In genomic region chr6:34358389-34358906, GRCh38 we compare ENCODE assay signal across 11 cellular contexts. TPM values are rescaled to one million over a fixed set of nuclear protein-coding genes. Genes with fewer than 3 reads are reported as not detected.
DNase-seq lines count a peak whose midpoint lies in the region; TF ChIP-seq lines count a peak whose summit lies in the region.
"Had no signal": no experiment of that assay in that cellular context is flagged by ENCODE, and none has a peak within 500 bp of the region (broad histone marks: within the 10 kb centered on the region; RNA-seq: fewer than 3 reads in every experiment).

No MANE protein-coding gene starts in this region.

- H3K36me3 ChIP-seq in SK-N-SH (replicated peaks in 1 of 2; ENCODE audit: control insufficient read depth in 1 of 2, insufficient read depth in 2 of 2, low read length in 1 of 2): no peaks in the 10 kb centered on the region
- H3K36me3 ChIP-seq in hepatocyte (replicated peaks; ENCODE audit: insufficient read depth, low read depth): no peaks in the 10 kb centered on the region
- H3K36me3 ChIP-seq: heart right ventricle, neural progenitor cell, WERI-Rb-1 had no signal

- CTCF ChIA-PET in SK-N-SH (lab: Yijun Ruan, JAX): no interaction called here
- CTCF ChIA-PET in GM10248 (lab: Yijun Ruan, JAX): interaction anchor here (1.3 to 2.1 kb wide), 3 partner anchors 10 to 20 kb away, joined by 3 to 5 read pairs (median 4); no protein-coding TSS in a partner anchor

- 0 out of 4 replicates have a peak, but pooled peaks of 1 of the 2 experiments have one; percentile 17 for TF ChIP-seq EP300 in SK-N-SH (IDR thresholded peaks at IDR 0.05; ENCODE audit: borderline replicate concordance in 1 of 2, low read depth in 1 of 2, low read length in 1 of 2)

- TF ChIP-seq CTCF in LNCaP clone FGC (IDR thresholded peaks at IDR 0.05; ENCODE audit: control insufficient read depth, extremely low read depth, insufficient read depth) (no peak), SK-N-SH (IDR thresholded peaks at IDR 0.05) (no peak), hepatocyte (IDR thresholded peaks at IDR 0.05; ENCODE audit: poor library complexity) (no peak), GM10248 (IDR thresholded peaks at IDR 0.05; ENCODE audit: control extremely low read depth, extremely low read depth, low read depth, missing control alignments) (no peak)

- no peak overlapping the region for H2AFZ ChIP-seq in SK-N-SH (ENCODE audit: low read depth)
- no peak overlapping the region for H2AFZ ChIP-seq in hepatocyte
- H2AFZ ChIP-seq: neural progenitor cell had no signal

- H3K4me1 ChIP-seq in SK-N-SH (ENCODE audit: control insufficient read depth in 1 of 2, insufficient read depth in 2 of 2, low read depth in 1 of 2, low read length in 1 of 2) (peaks cover 0 to 29% of the 10 kb centered on the region in 2 experiments; a peak in 1 of 4 replicates), hepatocyte (ENCODE audit: insufficient read depth) (peaks cover 19% of the 10 kb centered on the region)

- peak overlapping the region in 1 of 2 experiments; percentile 95; a peak in 1 of 4 replicates for H3K27ac ChIP-seq in SK-N-SH (ENCODE audit: low read depth in 2 of 2, low read length in 1 of 2)
- H3K27ac ChIP-seq in hepatocyte: peak overlapping the region; percentile 2
- H3K27ac ChIP-seq: heart right ventricle, neural progenitor cell, WERI-Rb-1 had no signal

- H3K4me3 ChIP-seq in LNCaP clone FGC (ENCODE audit: low read depth, low read length) (no peak overlapping the region), SK-N-SH (ENCODE audit: low read depth in 2 of 2, low read length in 1 of 2) (no peak overlapping the region), hepatocyte (no peak overlapping the region)
- H3K4me3 ChIP-seq: heart right ventricle, neural progenitor cell had no signal

- H3K9me2 ChIP-seq in SK-N-SH (no peaks in the 10 kb centered on the region), hepatocyte (replicated peaks; ENCODE audit: insufficient read depth) (no peaks in the 10 kb centered on the region)

- H4K20me1 ChIP-seq in SK-N-SH (ENCODE audit: insufficient read depth): peaks cover 72% of the 10 kb centered on the region
- H4K20me1 ChIP-seq in hepatocyte (ENCODE audit: insufficient read depth, poor library complexity, severe bottlenecking): peaks cover 27% of the 10 kb centered on the region

- DNase-seq in D341Med (ENCODE audit: low spot score): peak; percentile 50
- DNase-seq in LNCaP clone FGC (ENCODE audit: low read depth): peak; percentile 27
- DNase-seq in SK-N-SH: peak; percentile 52
- DNase-seq in hepatocyte (ENCODE audit: low spot score): peak; percentile 46
- DNase-seq in GM10248 (ENCODE audit: extremely low spot score): no peak
- DNase-seq in DMS53 treated with DMSO at 0.1 percent for 48 hours (lab: John Stamatoyannopoulos, UW; ENCODE audit: unreplicated experiment): no peak
- no peak for DNase-seq in activated CD4-positive, alpha-beta T cell treated with anti-CD3 and anti-CD28 coated beads for 48 hours
- no peak for DNase-seq in activated CD4-positive, alpha-beta T cell treated with anti-CD3 and anti-CD28 coated beads, Interleukin-2, amount 50 U/mL, for 1 hour
- DNase-seq: heart right ventricle, WERI-Rb-1 had no signal

- H3K4me2 ChIP-seq in SK-N-SH: peak overlapping the region; percentile 70; the same call in 1 of the 2 replicates
- H3K4me2 ChIP-seq in hepatocyte: peak overlapping the region; percentile 48
- H3K4me2 ChIP-seq: neural progenitor cell had no signal

- no peaks in the 10 kb centered on the region for H3K9me3 ChIP-seq in SK-N-SH
- H3K9me3 ChIP-seq in hepatocyte (ENCODE audit: low read depth): no peaks in the 10 kb centered on the region
- H3K9me3 ChIP-seq: heart right ventricle had no signal

- POLR2A ChIA-PET in SK-N-SH (lab: Yijun Ruan, JAX) (no interaction called here), GM10248 (lab: Yijun Ruan, JAX) (no interaction called here)

- H3K79me2 ChIP-seq in SK-N-SH (ENCODE audit: insufficient read depth) (peaks cover 90% of the 10 kb centered on the region), hepatocyte (peaks cover 95% of the 10 kb centered on the region)

- WGBS in SK-N-SH (ENCODE audit: low lambda C conversion rate): 48% methylated on average over 3 of the region's 3 CpGs
- WGBS in hepatocyte (ENCODE audit: low lambda C conversion rate, missing lambda C conversion rate): 55% methylated on average over 3 of the region's 3 CpGs

- H3F3A ChIP-seq in SK-N-SH (replicated peaks; ENCODE audit: insufficient read depth): peaks cover 15% of the 10 kb centered on the region

- no peak overlapping the region for H3K9ac ChIP-seq in SK-N-SH
- H3K9ac ChIP-seq: neural progenitor cell had no signal

- no peak for TF ChIP-seq RAD21 in SK-N-SH (IDR thresholded peaks at IDR 0.05; ENCODE audit: low read length)

- no peaks in the 10 kb centered on the region for H3K27me3 ChIP-seq in SK-N-SH (ENCODE audit: insufficient read depth)
- H3K27me3 ChIP-seq in hepatocyte: no peaks in the 10 kb centered on the region
- H3K27me3 ChIP-seq: heart right ventricle, neural progenitor cell had no signal

TF ChIP-seq in SK-N-SH, 30 proteins besides CTCF, POLR2A, EP300 and RAD21:
- TF ChIP-seq GABPA (IDR thresholded peaks at IDR 0.05; ENCODE audit: low read depth) (no peak), PBX3 (IDR thresholded peaks at IDR 0.05) (peak; percentile 25; the same call in 1 of the 2 replicates), NFIC (IDR thresholded peaks at IDR 0.05; ENCODE audit: borderline replicate concordance) (peak; percentile 73), IRF3 (IDR thresholded peaks at IDR 0.05; ENCODE audit: low read depth, low read length) (no peak), JUND (IDR thresholded peaks at IDR 0.05) (0 out of 2 replicates have a peak, but pooled peaks have one; percentile 11), RXRA (IDR thresholded peaks at IDR 0.05; ENCODE audit: borderline replicate concordance, low read depth) (no peak)

RNA-seq across cellular contexts. Expression of gene NUDT3, which starts 34.0 kb away (rescaled TPM):
- polyA plus RNA-seq in SK-N-SH (2012; rRNA removed) (11.9 and 14.4 TPM in 2 replicates), hepatocyte (6.2 and 6.4 TPM in 2 replicates)
- 15.2 and 15.8 TPM in 2 replicates for polyA plus RNA-seq in SK-N-SH (2012; cell fraction: cytosol; rRNA removed)
- 9.5 and 14.0 TPM in 2 replicates for polyA plus RNA-seq in SK-N-SH (2012; cell fraction: nucleus; rRNA removed)
- 17.9 and 20.4 TPM in 2 replicates for total RNA-seq in hepatocyte

Comparison
In these comparisons a context has a peak if more than half of its experiments do, and no peak if none do; other contexts are left out.
1. DNase-seq: peak in D341Med (single experiment), LNCaP clone FGC (single experiment), SK-N-SH (single experiment) and hepatocyte (single experiment); none in GM10248 (single experiment), DMS53 treated with DMSO at 0.1 percent for 48 hours (single experiment), activated CD4-positive, alpha-beta T cell treated with anti-CD3 and anti-CD28 coated beads for 48 hours (single experiment) and activated CD4-positive, alpha-beta T cell treated with anti-CD3 and anti-CD28 coated beads, Interleukin-2, amount 50 U/mL, for 1 hour (single experiment).